Comparison of ENCODE assay signal across 1 cellular context in genomic region chr3:38560284-38560683, GRCh38.
TF ChIP-seq lines count a peak whose summit lies in the region.

No MANE protein-coding gene starts in this region.

TF ChIP-seq in HCT116, 20 proteins besides CTCF, POLR2A, EP300 and RAD21 (continued from another document):
- TF ChIP-seq REST (IDR thresholded peaks at IDR 0.05; ENCODE audit: low read depth) (no peak), EZH2phosphoT487 (IDR thresholded peaks at IDR 0.05; ENCODE audit: borderline replicate concordance) (no peak), CEBPB (IDR thresholded peaks at IDR 0.05; ENCODE audit: low read depth) (no peak), EZH2 (IDR thresholded peaks at IDR 0.05) (no peak), ZNF274 (IDR thresholded peaks at IDR 0.05; ENCODE audit: low read depth, low read length) (no peak), TCF7L2 (IDR thresholded peaks at IDR 0.05; ENCODE audit: borderline replicate concordance, extremely low read depth, insufficient read depth, insufficient read length) (no peak), SIN3A (IDR thresholded peaks at IDR 0.05; ENCODE audit: low read depth) (no peak), FOSL1 (IDR thresholded peaks at IDR 0.05; ENCODE audit: low read depth) (no peak), ELF1 (IDR thresholded peaks at IDR 0.05; ENCODE audit: borderline replicate concordance, low read depth) (no peak), ATF3 (IDR thresholded peaks at IDR 0.05) (no peak), CBX3 (IDR thresholded peaks at IDR 0.05; ENCODE audit: low read depth) (no peak), POLR2AphosphoS5 (IDR thresholded peaks at IDR 0.05; ENCODE audit: low read depth, low read length) (no peak), SP1 (IDR thresholded peaks at IDR 0.05; ENCODE audit: low read depth) (no peak)
TF ChIP-seq in HCT116: peak in this region for 0.
